ENCODE assay signal across 1 cellular context in genomic region chr14:76812093-76812421, GRCh38.
TF ChIP-seq lines count a peak whose summit lies in the region.

No MANE protein-coding gene starts in this region.

TF ChIP-seq in GM12878, 131 proteins besides CTCF, POLR2A, EP300 and RAD21 (continued from another document):
- TF ChIP-seq MYC (IDR thresholded peaks at IDR 0.05; ENCODE audit: insufficient read depth, insufficient read length, insufficient replicate concordance, low read length, severe bottlenecking) (no peak), PML (IDR thresholded peaks at IDR 0.05; ENCODE audit: low read length) (no peak), GATAD2B (conservative IDR thresholded peaks at IDR 0.05; ENCODE audit: low read depth) (no peak), CHD1 (IDR thresholded peaks at IDR 0.05; ENCODE audit: low read depth, low read length) (no peak), CREB1 (IDR thresholded peaks at IDR 0.05; ENCODE audit: low read depth) (no peak), RUNX3 (IDR thresholded peaks at IDR 0.05; ENCODE audit: low read length) (no peak), CBFB (IDR thresholded peaks at IDR 0.05; ENCODE audit: low read depth) (no peak), POLR2AphosphoS5 (IDR thresholded peaks at IDR 0.05; ENCODE audit: low read length) (no peak), MYB (IDR thresholded peaks at IDR 0.05; ENCODE audit: borderline replicate concordance, low read depth, low read length) (no peak), NRF1 (conservative IDR thresholded peaks at IDR 0.05; ENCODE audit: low read depth, low read length) (no peak), CREM (IDR thresholded peaks at IDR 0.05; ENCODE audit: low read depth) (no peak), ASH2L (IDR thresholded peaks at IDR 0.05; ENCODE audit: borderline replicate concordance, low read depth) (no peak), TCF12 (IDR thresholded peaks at IDR 0.05; ENCODE audit: low read depth, low read length) (no peak), SKIL (IDR thresholded peaks at IDR 0.05; ENCODE audit: low read depth, poor library complexity, severe bottlenecking) (no peak), ZNF274 (IDR thresholded peaks at IDR 0.05; ENCODE audit: insufficient read depth, insufficient read length) (no peak), SPI1 (IDR thresholded peaks at IDR 0.05; ENCODE audit: borderline replicate concordance, insufficient read depth, low read depth, low read length) (no peak)
TF ChIP-seq in GM12878: peak in this region for 0.
